Comparison of ENCODE assay signal across 1 cellular context in genomic region chr1:232978091-232978634, GRCh38.
A peak's percentile ranks its signal among the peaks of the same experiment; 100 is the strongest.
TF ChIP-seq lines count a peak whose summit lies in the region.

No MANE protein-coding gene starts in this region.

TF ChIP-seq in SK-N-SH, 30 proteins besides CTCF, POLR2A, EP300 and RAD21 (continued from another document):
- no peak for TF ChIP-seq ZBTB33 (IDR thresholded peaks at IDR 0.05; ENCODE audit: borderline replicate concordance, low read depth)
- TF ChIP-seq TAF1 (IDR thresholded peaks at IDR 0.05; ENCODE audit: borderline replicate concordance, low read depth, low read length) = no peak
- TF ChIP-seq ELF1 (IDR thresholded peaks at IDR 0.05) = no peak
- peak; percentile 93 for TF ChIP-seq RCOR1 (IDR thresholded peaks at IDR 0.05; ENCODE audit: low read length)
- peak; percentile 91 for TF ChIP-seq FOXJ3 (CRISPR knock-in tag; IDR thresholded peaks at IDR 0.05)
- peak; percentile 92 for TF ChIP-seq MXI1 (IDR thresholded peaks at IDR 0.05; ENCODE audit: low read depth, low read length)
